In the genomic region with DNA sequence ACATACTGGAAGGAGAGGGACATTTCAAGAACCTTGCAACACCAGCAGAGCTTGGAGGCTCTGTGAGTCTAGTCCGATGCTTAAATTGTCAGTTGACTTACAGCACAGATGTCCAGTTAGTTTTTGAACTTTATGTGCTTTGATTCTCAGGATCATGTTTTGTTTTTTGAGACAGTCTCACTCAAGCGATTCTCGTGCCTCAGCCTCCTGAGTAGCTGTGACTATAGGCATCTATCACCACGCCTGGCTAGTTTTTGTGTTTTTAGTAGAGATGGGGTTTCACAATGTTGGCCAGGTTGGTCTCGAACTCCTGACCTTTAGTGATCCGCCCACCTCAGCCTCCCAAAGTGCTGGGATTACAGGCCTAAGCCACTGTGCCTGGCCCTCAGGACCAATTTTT, we compare ENCODE assay signal across 23 cellular contexts. TPM values are rescaled to one million over a fixed set of nuclear protein-coding genes. Genes with fewer than 3 reads are reported as not detected.
DNase-seq lines count a peak whose midpoint lies in the region; ATAC-seq and TF ChIP-seq lines count a peak whose summit lies in the region.
"Had no signal": no experiment of that assay in that cellular context is flagged by ENCODE, and none has a peak within 500 bp of the region (broad histone marks: within the 10 kb centered on the region; RNA-seq: fewer than 3 reads in every experiment).

No MANE protein-coding gene starts in this region.

- intact Hi-C loops in left ventricle myocardium inferior (cut with micrococcal nuclease) = no loop called here
- intact Hi-C loops in left ventricle myocardium superior (cut with micrococcal nuclease) = no loop called here
- intact Hi-C loops in activated T-helper 2 cell treated with anti-CD3 and anti-CD28 coated beads, Interferon-gamma antibody, Interleukin-2, Interleukin-4, amounts not matched to agents 10 μg/mL and 5 μg/mL and 100 μg/mL, durations not matched to agents 14 hours and 24 hours and 36 hours (cut with micrococcal nuclease) = loop anchor here (5.0 kb wide), 1 partner anchor 116 kb away; a partner anchor contains a TSS

- ATAC-seq in left ventricle myocardium superior = no peak
- no peak for ATAC-seq in HG02678 (IDR thresholded peaks at IDR 0.05; ENCODE audit: unreplicated experiment)
- ATAC-seq: K562 had no signal

- H3K27me3 Mint-ChIP-seq in activated T-helper 2 cell treated with anti-CD3 and anti-CD28 coated beads, Interferon-gamma antibody, Interleukin-2, Interleukin-4, amounts not matched to agents 10 μg/mL and 5 μg/mL and 100 μg/mL, durations not matched to agents 14 hours and 24 hours and 36 hours (ENCODE audit: low read depth) = peaks cover 12% of the 10 kb centered on the region

- H3K9ac ChIP-seq in skeletal muscle tissue (ENCODE audit: low read depth in 1 of 3, low read length in 3 of 3) = no peak overlapping the region
- H3K9ac ChIP-seq: BLaER1 treated with 17β-estradiol and CSF1 and Interleukin-3, amounts not matched to agents 10 nM and 100 nM had no signal

- no peaks in the 10 kb centered on the region for H3K27me3 ChIP-seq in left ventricle myocardium inferior (ENCODE audit: low read depth)
- H3K27me3 ChIP-seq in skeletal muscle tissue (ENCODE audit: control insufficient read depth in 3 of 3, insufficient read depth in 3 of 3, low read length in 3 of 3) = no peaks in the 10 kb centered on the region
- H3K27me3 ChIP-seq: BLaER1 treated with 17β-estradiol and CSF1 and Interleukin-3, amounts not matched to agents 10 nM and 100 nM; SJSA1 had no signal

- H3K9me3 ChIP-seq in left ventricle myocardium inferior (replicated peaks) (no peaks in the 10 kb centered on the region), skeletal muscle tissue (ENCODE audit: control insufficient read depth in 3 of 3, low read length in 3 of 3) (no peaks in the 10 kb centered on the region)
- H3K9me3 ChIP-seq: BLaER1 treated with 17β-estradiol and CSF1 and Interleukin-3, amounts not matched to agents 10 nM and 100 nM; SJSA1 had no signal

- H3K4me3 ChIP-seq in left ventricle myocardium inferior = no peak overlapping the region
- no peak overlapping the region for H3K4me3 ChIP-seq in skeletal muscle tissue (ENCODE audit: low read length in 3 of 3)
- H3K4me3 ChIP-seq: BLaER1 treated with 17β-estradiol and CSF1 and Interleukin-3, amounts not matched to agents 10 nM and 100 nM; K562; SJSA1 had no signal

- TF ChIP-seq CTCF in left ventricle myocardium inferior (IDR thresholded peaks at IDR 0.05; ENCODE audit: borderline replicate concordance) = no peak

- H3K36me3 Mint-ChIP-seq in activated T-helper 2 cell treated with anti-CD3 and anti-CD28 coated beads, Interferon-gamma antibody, Interleukin-2, Interleukin-4, amounts not matched to agents 10 μg/mL and 5 μg/mL and 100 μg/mL, durations not matched to agents 14 hours and 24 hours and 36 hours (ENCODE audit: low read depth) = no peaks in the 10 kb centered on the region

- H3K4me1 Mint-ChIP-seq in activated T-helper 2 cell treated with anti-CD3 and anti-CD28 coated beads, Interferon-gamma antibody, Interleukin-2, Interleukin-4, amounts not matched to agents 10 μg/mL and 5 μg/mL and 100 μg/mL, durations not matched to agents 14 hours and 24 hours and 36 hours (ENCODE audit: low read depth) = peaks cover 8% of the 10 kb centered on the region

- no peak overlapping the region for H3K4me3 Mint-ChIP-seq in activated T-helper 2 cell treated with anti-CD3 and anti-CD28 coated beads, Interferon-gamma antibody, Interleukin-2, Interleukin-4, amounts not matched to agents 10 μg/mL and 5 μg/mL and 100 μg/mL, durations not matched to agents 14 hours and 24 hours and 36 hours (ENCODE audit: low read depth)
- H3K4me3 Mint-ChIP-seq: CD4-positive, alpha-beta T cell had no signal

- H3K36me3 ChIP-seq in left ventricle myocardium inferior (no peaks in the 10 kb centered on the region), skeletal muscle tissue (ENCODE audit: control insufficient read depth in 3 of 3, insufficient read depth in 3 of 3, low read length in 3 of 3) (no peaks in the 10 kb centered on the region)
- H3K36me3 ChIP-seq: BLaER1 treated with 17β-estradiol and CSF1 and Interleukin-3, amounts not matched to agents 10 nM and 100 nM; SJSA1 had no signal

- H3K9me3 Mint-ChIP-seq in activated T-helper 2 cell treated with anti-CD3 and anti-CD28 coated beads, Interferon-gamma antibody, Interleukin-2, Interleukin-4, amounts not matched to agents 10 μg/mL and 5 μg/mL and 100 μg/mL, durations not matched to agents 14 hours and 24 hours and 36 hours = no peaks in the 10 kb centered on the region
- H3K9me3 Mint-ChIP-seq: CD4-positive, alpha-beta T cell had no signal

- peak overlapping the region; percentile 43 for H3K27ac Mint-ChIP-seq in activated T-helper 2 cell treated with anti-CD3 and anti-CD28 coated beads, Interferon-gamma antibody, Interleukin-2, Interleukin-4, amounts not matched to agents 10 μg/mL and 5 μg/mL and 100 μg/mL, durations not matched to agents 14 hours and 24 hours and 36 hours
- H3K27ac Mint-ChIP-seq: CD4-positive, alpha-beta T cell had no signal

- H3K27ac ChIP-seq in left ventricle myocardium inferior (replicated peaks) = peak overlapping the region; percentile 61
- peak overlapping the region; percentile 26 for H3K27ac ChIP-seq in skeletal muscle tissue (ENCODE audit: low read depth, low read length)
- H3K27ac ChIP-seq: BLaER1 treated with 17β-estradiol and CSF1 and Interleukin-3, amounts not matched to agents 10 nM and 100 nM; SJSA1 had no signal

- DNase-seq in left ventricle myocardium inferior (no peak), left ventricle myocardium superior (no peak), left kidney (ENCODE audit: low read depth, low spot score) (peak; percentile 79), superior temporal gyrus (ENCODE audit: extremely low spot score) (no peak)
- DNase-seq in activated T-helper 2 cell treated with anti-CD3 and anti-CD28 coated beads, Interferon-gamma antibody, Interleukin-2, Interleukin-4, amounts not matched to agents 10 μg/mL and 5 μg/mL and 100 μg/mL, durations not matched to agents 14 hours and 24 hours and 36 hours (ENCODE audit: low spot score) = no peak
- DNase-seq in stimulated activated naive CD4-positive, alpha-beta T cell treated with Interleukin-2 at 50 U/mL for 16 hours (lab: John Stamatoyannopoulos, UW) = no peak
- DNase-seq: AML-193; CD4-positive, alpha-beta T cell; COR-L47; H7; Kasumi-1; NCI-H1105; NCI-H146; NCI-H1930; NCI-H2107; NCI-H524; NCI-H748 treated with DMSO at 0.1 percent for 48 hours had no signal

- H3K4me1 ChIP-seq in left ventricle myocardium inferior (no peaks in the 10 kb centered on the region), skeletal muscle tissue (ENCODE audit: control insufficient read depth in 3 of 3, insufficient read depth in 3 of 3, low read length in 3 of 3) (no peaks in the 10 kb centered on the region)
- H3K4me1 ChIP-seq: BLaER1 treated with 17β-estradiol and CSF1 and Interleukin-3, amounts not matched to agents 10 nM and 100 nM had no signal

RNA-seq across cellular contexts. Expression of a gene that starts 31.8 kb away (rescaled TPM):
- 15.7 TPM for total RNA-seq in left ventricle myocardium inferior
- total RNA-seq in left ventricle myocardium superior = 21.7 TPM
- total RNA-seq in activated T-helper 2 cell treated with anti-CD3 and anti-CD28 coated beads, Interferon-gamma antibody, Interleukin-2, Interleukin-4, amounts not matched to agents 10 μg/mL and 5 μg/mL and 100 μg/mL, durations not matched to agents 14 hours and 24 hours and 36 hours = 0.39 and 0.48 TPM in 2 replicates
- 3.7 TPM for total RNA-seq in skeletal muscle tissue
- total RNA-seq: CD4-positive, alpha-beta T cell; HT1080; SJSA1 had no signal
